8 cellular contexts compared by ENCODE assay signal in the genomic region with DNA sequence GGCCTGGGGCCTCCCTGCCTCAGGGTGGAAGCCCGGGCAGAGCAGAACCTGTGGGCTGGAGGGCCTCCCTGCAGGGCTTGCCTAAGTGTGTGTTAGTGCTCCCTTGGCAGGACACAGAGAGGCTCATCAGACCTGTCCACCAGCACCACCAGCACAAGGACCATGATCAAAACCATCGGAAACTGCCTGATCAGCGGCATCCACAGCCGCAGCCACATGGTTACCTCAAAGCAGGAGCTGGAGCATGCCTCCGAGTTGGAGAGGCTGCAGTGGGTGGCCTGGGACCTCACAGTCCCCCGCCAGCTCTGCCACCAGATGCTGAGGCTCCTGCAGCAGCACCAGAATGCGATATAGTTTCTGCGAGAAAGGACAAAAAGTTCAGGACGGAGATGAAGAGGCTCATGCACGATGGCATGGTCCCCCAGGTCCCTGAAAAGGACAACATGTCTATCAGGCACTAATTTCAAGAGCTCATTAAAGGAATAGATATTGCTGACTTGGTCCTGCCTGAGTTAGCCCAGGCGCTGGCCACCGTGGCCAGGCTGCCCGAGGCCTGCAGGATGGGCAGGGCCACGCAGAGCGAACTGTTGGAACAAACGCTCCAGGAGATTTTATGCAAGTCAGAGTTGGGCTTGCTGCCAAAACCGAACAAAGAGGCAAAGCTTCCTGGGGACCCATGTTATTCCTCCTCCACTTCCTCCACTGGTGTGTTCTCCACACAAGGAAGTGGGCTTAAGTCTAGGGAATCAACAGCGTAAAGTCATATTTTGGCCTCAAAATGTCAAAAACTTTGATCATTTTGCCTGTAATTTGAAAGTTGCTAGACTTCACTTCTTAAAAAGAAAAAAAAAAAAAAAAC.
DNase-seq lines count a peak whose midpoint lies in the region; ATAC-seq and TF ChIP-seq lines count a peak whose summit lies in the region.

No MANE protein-coding gene starts in this region.

- H3K27ac Mint-ChIP-seq in chondrocyte (ENCODE audit: unreplicated experiment) = peak overlapping the region; percentile 87
- H3K27ac Mint-ChIP-seq in activated T-helper 17 cell treated with anti-CD3 and anti-CD28 coated beads, Interleukin-2, amount 50 U/mL, for 72 hours = no peak overlapping the region

- H3K27me3 Mint-ChIP-seq in chondrocyte (ENCODE audit: low read depth) = no peaks in the 10 kb centered on the region
- H3K27me3 Mint-ChIP-seq in activated T-helper 17 cell treated with anti-CD3 and anti-CD28 coated beads, Interleukin-2, amount 50 U/mL, for 72 hours = no peaks in the 10 kb centered on the region

- no peak overlapping the region for H3K4me3 Mint-ChIP-seq in chondrocyte (ENCODE audit: unreplicated experiment)
- no peak overlapping the region for H3K4me3 Mint-ChIP-seq in activated T-helper 17 cell treated with anti-CD3 and anti-CD28 coated beads, Interleukin-2, amount 50 U/mL, for 72 hours

- H3K4me1 Mint-ChIP-seq in chondrocyte (ENCODE audit: low read depth) = peaks cover 41% of the 10 kb centered on the region
- H3K4me1 Mint-ChIP-seq in activated T-helper 17 cell treated with anti-CD3 and anti-CD28 coated beads, Interleukin-2, amount 50 U/mL, for 72 hours = no peaks in the 10 kb centered on the region

- TF ChIP-seq CTCF in chondrocyte (IDR thresholded peaks at IDR 0.05) = no peak

- peak; percentile 46 for DNase-seq in AG20443 (ENCODE audit: low spot score)
- peak; percentile 36 for DNase-seq in NCI-H1105 treated with DMSO at 0.1 percent for 48 hours (lab: John Stamatoyannopoulos, UW)
- no peak for DNase-seq in chondrocyte (ENCODE audit: low spot score)
- DNase-seq in medulla oblongata (ENCODE audit: extremely low spot score) = peak; percentile 75
- DNase-seq in DMS114 treated with DMSO at 0.1 percent for 48 hours (lab: John Stamatoyannopoulos, UW; ENCODE audit: unreplicated experiment) = no peak
- no peak for DNase-seq in activated CD4-positive, alpha-beta T cell treated with anti-CD3 and anti-CD28 coated beads for 48 hours
- no peak for DNase-seq in activated effector memory CD4-positive, alpha-beta T cell treated with Interleukin-2 at 50 U/mL for 16 hours

- H3K36me3 Mint-ChIP-seq in chondrocyte (ENCODE audit: low read depth) = no peaks in the 10 kb centered on the region
- H3K36me3 Mint-ChIP-seq in activated T-helper 17 cell treated with anti-CD3 and anti-CD28 coated beads, Interleukin-2, amount 50 U/mL, for 72 hours (ENCODE audit: low read depth) = no peaks in the 10 kb centered on the region

- H3K9me3 Mint-ChIP-seq in chondrocyte (ENCODE audit: low read depth) = peaks cover 5% of the 10 kb centered on the region
- H3K9me3 Mint-ChIP-seq in activated T-helper 17 cell treated with anti-CD3 and anti-CD28 coated beads, Interleukin-2, amount 50 U/mL, for 72 hours = no peaks in the 10 kb centered on the region

- ATAC-seq in activated T-helper 17 cell treated with anti-CD3 and anti-CD28 coated beads, Interleukin-2, amount 50 U/mL, for 72 hours (replicated peaks) = no peak

Comparison
In these comparisons a context has a peak if more than half of its experiments do, and no peak if none do; other contexts are left out.
1. DNase-seq: peak in AG20443 (single experiment), NCI-H1105 treated with DMSO at 0.1 percent for 48 hours (single experiment) and medulla oblongata (single experiment); none in chondrocyte (single experiment), DMS114 treated with DMSO at 0.1 percent for 48 hours (single experiment), activated CD4-positive, alpha-beta T cell treated with anti-CD3 and anti-CD28 coated beads for 48 hours (single experiment) and activated effector memory CD4-positive, alpha-beta T cell treated with Interleukin-2 at 50 U/mL for 16 hours (single experiment).